Comparison of ENCODE assay signal across 24 cellular contexts in the genomic region with DNA sequence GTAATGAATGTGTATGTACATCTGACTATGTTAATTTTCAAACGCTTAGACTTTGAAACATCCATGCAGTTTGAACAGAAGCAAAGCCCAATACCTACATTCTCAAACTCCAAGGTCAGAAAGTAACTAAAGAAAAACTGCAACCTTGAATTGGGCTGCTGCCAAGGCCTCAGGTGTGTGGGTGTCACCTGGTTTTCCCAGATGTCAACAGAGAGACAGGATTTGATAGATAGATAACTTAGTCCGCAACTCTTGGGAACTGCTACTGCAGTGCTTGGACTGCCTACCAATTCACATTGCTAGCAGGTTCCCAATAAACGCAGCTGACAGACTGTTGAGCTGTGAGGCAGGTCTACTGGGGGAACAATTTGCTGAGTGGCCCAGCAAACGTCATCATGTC.
"Had no signal": no experiment of that assay in that cellular context is flagged by ENCODE, and none has a peak within 500 bp of the region (broad histone marks: within the 10 kb centered on the region; RNA-seq: fewer than 3 reads in every experiment).

No MANE protein-coding gene starts in this region.

- H3K27ac ChIP-seq: colonic mucosa, esophagus muscularis mucosa, foreskin keratinocyte, gastroesophageal sphincter, heart right ventricle, neutrophil, psoas muscle, sigmoid colon, spleen, testis, tibial nerve, upper lobe of right lung, uterus had no signal

- H3K9me3 ChIP-seq: colonic mucosa, esophagus muscularis mucosa, gastroesophageal sphincter, heart right ventricle, neutrophil, psoas muscle, sigmoid colon, spleen, testis, tibial nerve, upper lobe of right lung, uterus had no signal

- DNase-seq: colonic mucosa; effector memory CD4-positive, alpha-beta T cell; foreskin keratinocyte; heart right ventricle; immature natural killer cell; islet precursor cell; kidney glomerular epithelial cell; left ventricle myocardium superior; naive B cell; psoas muscle; sigmoid colon; spleen; stimulated activated CD4-positive, alpha-beta T cell treated with anti-CD3 and anti-CD28 coated beads, Interleukin-4, amount 100 ng/mL, for 4 hours; stimulated activated naive CD8-positive, alpha-beta T cell treated with anti-CD3 and anti-CD28 coated beads, Interleukin-15, Interleukin-2, amounts not matched to agents 100 U/mL and 50 U/mL, for 24 hours; testis; upper lobe of right lung; uterus had no signal

- ATAC-seq: foreskin keratinocyte; gastroesophageal sphincter; heart right ventricle; left ventricle myocardium superior; psoas muscle; right cardiac atrium; stimulated activated memory B cell treated with anti-CD40 and anti-IgM and Interleukin-4, amounts not matched to agents 10 μg/mL and 1 μg/mL and 100 μg/mL, for 72 hours; stimulated activated naive CD8-positive, alpha-beta T cell treated with anti-CD3 and anti-CD28 coated beads, Interleukin-15, Interleukin-2, amounts not matched to agents 100 U/mL and 50 U/mL, for 24 hours; upper lobe of right lung had no signal

- H3K36me3 ChIP-seq: colonic mucosa, esophagus muscularis mucosa, gastroesophageal sphincter, heart right ventricle, neutrophil, sigmoid colon, spleen, tibial nerve, upper lobe of right lung, uterus had no signal

- H3K4me3 ChIP-seq: colonic mucosa, esophagus muscularis mucosa, gastroesophageal sphincter, heart right ventricle, lung, psoas muscle, sigmoid colon, spleen, testis, tibial nerve, upper lobe of right lung, uterus had no signal

- H3K27me3 ChIP-seq: colonic mucosa, esophagus muscularis mucosa, neutrophil, testis, tibial nerve, upper lobe of right lung, uterus had no signal

- H3K4me1 ChIP-seq: colonic mucosa, foreskin keratinocyte, psoas muscle, sigmoid colon, testis, tibial nerve, upper lobe of right lung, uterus had no signal
